In the genomic region with DNA sequence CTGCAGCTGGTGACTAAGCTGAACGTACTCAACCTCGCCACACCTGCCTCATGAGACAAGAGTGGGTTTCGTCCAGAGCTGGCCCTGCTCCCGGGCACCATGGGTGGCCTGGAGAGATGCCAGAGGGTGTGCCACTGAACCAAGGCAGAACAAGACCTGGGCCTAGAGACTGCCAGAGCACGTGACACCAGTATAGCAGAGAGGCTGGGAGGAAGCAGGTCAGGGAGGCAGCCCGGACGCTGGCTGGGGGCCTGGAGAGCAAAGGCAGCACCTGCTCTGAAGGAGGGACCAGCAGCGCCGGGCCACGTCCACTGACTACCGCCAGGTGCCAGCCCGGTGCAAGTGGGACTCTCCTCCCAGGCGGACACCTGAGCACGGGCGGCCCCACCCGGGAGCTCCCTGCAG, we compare ENCODE assay signal across 10 cellular contexts. TPM values are rescaled to one million over a fixed set of nuclear protein-coding genes. Genes with fewer than 3 reads are reported as not detected.
DNase-seq lines count a peak whose midpoint lies in the region; TF ChIP-seq lines count a peak whose summit lies in the region.
"Had no signal": no experiment of that assay in that cellular context is flagged by ENCODE, and none has a peak within 500 bp of the region (broad histone marks: within the 10 kb centered on the region; RNA-seq: fewer than 3 reads in every experiment).

No MANE protein-coding gene starts in this region.

- H3K36me3 Mint-ChIP-seq in mesothelial cell of epicardium: peaks cover 2% of the 10 kb centered on the region

- no peak for TF ChIP-seq EP300 in suprapubic skin (IDR thresholded peaks at IDR 0.05)

- H3K4me3 ChIP-seq in LNCaP clone FGC (ENCODE audit: low read depth, low read length): no peak overlapping the region
- H3K4me3 ChIP-seq in left ventricle myocardium inferior: no peak overlapping the region
- H3K4me3 ChIP-seq in suprapubic skin: no peak overlapping the region
- H3K4me3 ChIP-seq: GM12878 had no signal

- H3K27ac Mint-ChIP-seq in mesothelial cell of epicardium: no peak overlapping the region
- H3K27ac Mint-ChIP-seq: activated CD4-positive, alpha-beta memory T cell treated with anti-CD3 and anti-CD28 coated beads for 36 hours had no signal

- H3K36me3 ChIP-seq in left ventricle myocardium inferior: peaks cover 38% of the 10 kb centered on the region
- peaks cover 40% of the 10 kb centered on the region for H3K36me3 ChIP-seq in suprapubic skin

- no peak for TF ChIP-seq POLR2A in suprapubic skin (IDR thresholded peaks at IDR 0.05)

- H3K27ac ChIP-seq in left ventricle myocardium inferior (replicated peaks) (no peak overlapping the region), suprapubic skin (no peak overlapping the region)

- peaks cover 15% of the 10 kb centered on the region for H3K4me1 ChIP-seq in left ventricle myocardium inferior
- H3K4me1 ChIP-seq in suprapubic skin: peaks cover 24% of the 10 kb centered on the region

- 44% methylated on average over 9 of the region's 16 CpGs for WGBS in suprapubic skin

- intact Hi-C loops in left ventricle myocardium inferior (cut with micrococcal nuclease): no loop called here

- H3K9me3 ChIP-seq in left ventricle myocardium inferior (replicated peaks): no peaks in the 10 kb centered on the region
- no peaks in the 10 kb centered on the region for H3K9me3 ChIP-seq in suprapubic skin

- H3K27me3 ChIP-seq in left ventricle myocardium inferior (ENCODE audit: low read depth): no peaks in the 10 kb centered on the region
- no peaks in the 10 kb centered on the region for H3K27me3 ChIP-seq in suprapubic skin

- TF ChIP-seq CTCF in LNCaP clone FGC (IDR thresholded peaks at IDR 0.05; ENCODE audit: control insufficient read depth, extremely low read depth, insufficient read depth) (no peak), left ventricle myocardium inferior (IDR thresholded peaks at IDR 0.05; ENCODE audit: borderline replicate concordance) (no peak), suprapubic skin (IDR thresholded peaks at IDR 0.05) (no peak), mesothelial cell of epicardium (IDR thresholded peaks at IDR 0.05; ENCODE audit: unreplicated experiment) (no peak)

- H3K9me3 Mint-ChIP-seq in mesothelial cell of epicardium: no peaks in the 10 kb centered on the region
- H3K9me3 Mint-ChIP-seq: activated CD4-positive, alpha-beta memory T cell treated with anti-CD3 and anti-CD28 coated beads for 36 hours had no signal

- peak; percentile 96 for DNase-seq in LNCaP clone FGC (ENCODE audit: low read depth)
- peak; percentile 98 for DNase-seq in NCI-H748 treated with DMSO at 0.1 percent for 48 hours (lab: John Stamatoyannopoulos, UW)
- peak; percentile 47 for DNase-seq in left ventricle myocardium inferior
- peak; percentile 81 to 85 for DNase-seq in suprapubic skin (ENCODE audit: low spot score in 2 of 2)
- DNase-seq in iPS-NIHi7 (ENCODE audit: extremely low spot score): no peak
- no peak for DNase-seq in mesothelial cell of epicardium (ENCODE audit: low spot score in 2 of 2, unreplicated experiment in 2 of 2)
- DNase-seq in NOMO-1 treated with dmso at 0.1 percent for 144 hours (lab: John Stamatoyannopoulos, UW; ENCODE audit: unreplicated experiment): no peak
- DNase-seq: activated CD4-positive, alpha-beta memory T cell treated with anti-CD3 and anti-CD28 coated beads for 36 hours had no signal

- no peaks in the 10 kb centered on the region for H3K27me3 Mint-ChIP-seq in mesothelial cell of epicardium (ENCODE audit: low read depth)
- H3K27me3 Mint-ChIP-seq: activated CD4-positive, alpha-beta memory T cell treated with anti-CD3 and anti-CD28 coated beads for 36 hours had no signal

- no peak overlapping the region for H3K4me3 Mint-ChIP-seq in mesothelial cell of epicardium
- H3K4me3 Mint-ChIP-seq: activated CD4-positive, alpha-beta memory T cell treated with anti-CD3 and anti-CD28 coated beads for 36 hours had no signal

- peaks cover 11% of the 10 kb centered on the region for H3K4me1 Mint-ChIP-seq in mesothelial cell of epicardium

RNA-seq across cellular contexts. Expression of a gene that starts 7.3 kb away (rescaled TPM):
- total RNA-seq in left ventricle myocardium inferior: 0.33 TPM
- 1 to 10 TPM in 1 of 4 donors, under 1 TPM in 3; 0.16 to 1.4 (median 0.53) TPM for total RNA-seq in suprapubic skin
- total RNA-seq in mesothelial cell of epicardium: 0.54 to 1.8 TPM (median 0.57 TPM) in 3 replicates
- total RNA-seq: NCI-H460 had no signal

Comparison
In these comparisons a context has a peak if more than half of its experiments do, and no peak if none do; other contexts are left out.
1. DNase-seq: peak in LNCaP clone FGC (single experiment), NCI-H748 treated with DMSO at 0.1 percent for 48 hours (single experiment), left ventricle myocardium inferior (single experiment) and suprapubic skin (2 of 2); none in iPS-NIHi7 (single experiment), mesothelial cell of epicardium (0 of 2) and NOMO-1 treated with dmso at 0.1 percent for 144 hours (single experiment).